8 cellular contexts compared by ENCODE assay signal in the genomic region with DNA sequence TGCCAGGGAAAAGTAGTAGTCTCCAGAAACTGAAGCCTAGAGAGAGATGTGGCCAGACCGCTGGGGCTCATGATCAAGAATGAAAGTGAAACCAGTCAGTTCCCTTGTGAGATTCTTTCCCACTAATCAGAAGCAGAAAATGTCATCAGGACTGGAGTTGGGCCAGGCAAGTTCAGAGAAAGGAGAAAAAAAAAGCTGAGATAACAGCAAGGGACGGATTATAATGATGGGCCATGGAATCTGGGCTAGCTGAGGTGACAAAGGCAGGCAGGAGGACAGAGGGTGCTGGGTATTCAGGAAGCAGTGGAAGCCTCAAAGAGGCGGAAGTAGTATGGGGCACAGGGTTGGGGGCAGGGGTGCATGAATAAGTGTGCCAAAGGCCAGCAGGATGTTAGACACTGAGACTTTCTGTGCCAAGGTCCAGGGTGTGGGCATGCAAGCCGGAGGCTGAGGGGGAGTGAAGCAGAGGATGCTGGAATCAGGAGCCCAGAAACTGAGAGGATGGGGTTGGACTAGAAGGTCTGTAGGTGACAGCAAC. TPM values are rescaled to one million over a fixed set of nuclear protein-coding genes. Genes with fewer than 3 reads are reported as not detected.
DNase-seq lines count a peak whose midpoint lies in the region; ATAC-seq and TF ChIP-seq lines count a peak whose summit lies in the region.

No MANE protein-coding gene starts in this region.

- peak; percentile 39 for ATAC-seq in GM19043 (IDR thresholded peaks at IDR 0.05; ENCODE audit: low read depth, unreplicated experiment)
- peak; percentile 76 for ATAC-seq in mucosa of descending colon
- peak; percentile 46 for ATAC-seq in thoracic aorta (ENCODE audit: insufficient number of reproducible peaks, low FRiP score, low read depth)

- no peaks in the 10 kb centered on the region for H3K36me3 ChIP-seq in Loucy (ENCODE audit: insufficient read depth, low read length)
- no peaks in the 10 kb centered on the region for H3K36me3 ChIP-seq in mucosa of descending colon (ENCODE audit: low read depth)
- H3K36me3 ChIP-seq in thoracic aorta: no peaks in the 10 kb centered on the region

- H3F3A ChIP-seq in Loucy (ENCODE audit: low read depth): no peaks in the 10 kb centered on the region

- intact Hi-C loops in activated CD4-positive, alpha-beta T cell treated with anti-CD3 and anti-CD28 coated beads, Interleukin-2, amount 10 ng/mL, durations not matched to agents 24 days and 14 days (cut with micrococcal nuclease): loop anchor here (5.0 to 10.0 kb wide), 5 partner anchors 440 to 1843 kb away; a partner anchor contains a TSS
- intact Hi-C loops in mucosa of descending colon (cut with DNase I, micrococcal nuclease): no loop called here

- peak overlapping the region; percentile 63 to 75 for H3K27ac ChIP-seq in thoracic aorta

- H3K4me2 ChIP-seq in Loucy (ENCODE audit: low read depth, low read length, poor library complexity, severe bottlenecking): peak overlapping the region; percentile 66

- H3K4me1 Mint-ChIP-seq in activated CD4-positive, alpha-beta T cell treated with anti-CD3 and anti-CD28 coated beads, Interleukin-2, amount 10 ng/mL, durations not matched to agents 24 days and 14 days: peaks cover 26% of the 10 kb centered on the region

- peak overlapping the region; percentile 94 for H3K4me3 Mint-ChIP-seq in activated CD4-positive, alpha-beta T cell treated with anti-CD3 and anti-CD28 coated beads, Interleukin-2, amount 10 ng/mL, durations not matched to agents 24 days and 14 days

- peaks cover 25% of the 10 kb centered on the region for H3K36me3 Mint-ChIP-seq in activated CD4-positive, alpha-beta T cell treated with anti-CD3 and anti-CD28 coated beads, Interleukin-2, amount 10 ng/mL, durations not matched to agents 24 days and 14 days (ENCODE audit: low read depth)

- H3K4me3 ChIP-seq in AG10803 (ENCODE audit: low read length) (peak overlapping the region; percentile 60), Loucy (ENCODE audit: low read length, poor library complexity, severe bottlenecking) (peak overlapping the region; percentile 76), mucosa of descending colon (no peak overlapping the region), thoracic aorta (peak overlapping the region; percentile 71)

- H3K9me3 ChIP-seq in Loucy (ENCODE audit: insufficient read depth, low read depth, low read length) (no peaks in the 10 kb centered on the region), mucosa of descending colon (no peaks in the 10 kb centered on the region), thoracic aorta (no peaks in the 10 kb centered on the region)

- DNase-seq in AG10803 (ENCODE audit: low read depth): peak; percentile 68
- peak; percentile 80 for DNase-seq in activated CD4-positive, alpha-beta T cell treated with anti-CD3 and anti-CD28 coated beads, Interleukin-2, amount 10 ng/mL, durations not matched to agents 24 days and 14 days
- peak; percentile 28 for DNase-seq in effector CD4-positive, alpha-beta T cell
- DNase-seq in mucosa of descending colon: peak; percentile 71 to 80 (median 76)
- peak; percentile 4 for DNase-seq in thoracic aorta (ENCODE audit: low spot score)
- DNase-seq in cortex of kidney (lab: John Stamatoyannopoulos, UW): no peak

- H3K9me2 ChIP-seq in Loucy (replicated peaks; ENCODE audit: low read depth, low read length): no peaks in the 10 kb centered on the region

- H3K27ac Mint-ChIP-seq in activated CD4-positive, alpha-beta T cell treated with anti-CD3 and anti-CD28 coated beads, Interleukin-2, amount 10 ng/mL, durations not matched to agents 24 days and 14 days: peak overlapping the region; percentile 96

- no peak for TF ChIP-seq CTCF in AG10803 (conservative IDR thresholded peaks at IDR 0.05; ENCODE audit: low read length)
- no peak for TF ChIP-seq CTCF in Loucy (conservative IDR thresholded peaks at IDR 0.05; ENCODE audit: low read length)
- no peak for TF ChIP-seq CTCF in mucosa of descending colon (IDR thresholded peaks at IDR 0.05)
- no peak for TF ChIP-seq CTCF in thoracic aorta (IDR thresholded peaks at IDR 0.05)

- peak overlapping the region; percentile 77 for H3K9ac ChIP-seq in Loucy (ENCODE audit: low read depth, low read length, poor library complexity, severe bottlenecking)

- peaks cover 55% of the 10 kb centered on the region for H3K79me2 ChIP-seq in Loucy (ENCODE audit: insufficient read depth, low read length)

- no peak overlapping the region for H2AFZ ChIP-seq in Loucy (ENCODE audit: low read length)

- H3K27me3 ChIP-seq in Loucy (ENCODE audit: insufficient read depth, low read length, poor library complexity, severe bottlenecking): no peaks in the 10 kb centered on the region
- no peaks in the 10 kb centered on the region for H3K27me3 ChIP-seq in thoracic aorta (replicated peaks; ENCODE audit: insufficient read depth)

- H3K4me1 ChIP-seq in Loucy (ENCODE audit: insufficient read depth, low read length, poor library complexity, severe bottlenecking): peaks cover 14% of the 10 kb centered on the region
- peaks cover 4% of the 10 kb centered on the region for H3K4me1 ChIP-seq in mucosa of descending colon (ENCODE audit: low read depth)
- peaks cover 10% of the 10 kb centered on the region in 2 donors for H3K4me1 ChIP-seq in thoracic aorta (ENCODE audit: control insufficient read depth in 1 of 2, low read depth in 2 of 2)

- H3K9me3 Mint-ChIP-seq in activated CD4-positive, alpha-beta T cell treated with anti-CD3 and anti-CD28 coated beads, Interleukin-2, amount 10 ng/mL, durations not matched to agents 24 days and 14 days: no peaks in the 10 kb centered on the region

- H4K20me1 ChIP-seq in Loucy (ENCODE audit: insufficient read depth, low read length, poor library complexity, severe bottlenecking): no peaks in the 10 kb centered on the region

- no peaks in the 10 kb centered on the region for H3K27me3 Mint-ChIP-seq in activated CD4-positive, alpha-beta T cell treated with anti-CD3 and anti-CD28 coated beads, Interleukin-2, amount 10 ng/mL, durations not matched to agents 24 days and 14 days

RNA-seq across cellular contexts. Expression of a gene that starts 2.5 kb away (rescaled TPM):
- 16.6 and 16.8 TPM in 2 replicates for total RNA-seq in activated CD4-positive, alpha-beta T cell treated with anti-CD3 and anti-CD28 coated beads, Interleukin-2, amount 10 ng/mL, durations not matched to agents 24 days and 14 days
- 10 to 100 TPM; 11.2 to 18.9 (median 18.2) TPM for total RNA-seq in mucosa of descending colon
- total RNA-seq in thoracic aorta: 10 to 100 TPM in 1 of 2 donors, 1 to 10 TPM in 1; 9.5 to 15.2 TPM

RNA-seq across cellular contexts. Expression of a gene that starts 21.7 kb away (rescaled TPM):
- total RNA-seq in activated CD4-positive, alpha-beta T cell treated with anti-CD3 and anti-CD28 coated beads, Interleukin-2, amount 10 ng/mL, durations not matched to agents 24 days and 14 days: not detected in 2 replicates
- not detected for total RNA-seq in mucosa of descending colon
- total RNA-seq in thoracic aorta: not detected
